In genomic region chr17:15463363-15463762, GRCh38 we compare ENCODE assay signal across 9 cellular contexts. TPM values are rescaled to one million over a fixed set of nuclear protein-coding genes. Genes with fewer than 3 reads are reported as not detected.
DNase-seq lines count a peak whose midpoint lies in the region; ATAC-seq lines count a peak whose summit lies in the region.
"Had no signal": no experiment of that assay in that cellular context is flagged by ENCODE, and none has a peak within 500 bp of the region (broad histone marks: within the 10 kb centered on the region; RNA-seq: fewer than 3 reads in every experiment).

No MANE protein-coding gene starts in this region.

- peak; percentile 72 for DNase-seq in Daoy (ENCODE audit: low read depth)
- DNase-seq in amniotic epithelial cell (ENCODE audit: low read depth), result peak; percentile 66
- DNase-seq in Right ventricle myocardium superior, result no peak
- peak; percentile 37 for DNase-seq in pons (ENCODE audit: low spot score)
- DNase-seq in NCI-H510A treated with DMSO at 0.1 percent for 48 hours (lab: John Stamatoyannopoulos, UW), result no peak
- DNase-seq in stimulated activated CD4-positive, alpha-beta T cell treated with anti-CD3 and anti-CD28 coated beads, Interleukin-4, amount 100 ng/mL, for 24 hours, result no peak
- DNase-seq in activated CD8-positive, alpha-beta memory T cell treated with anti-CD3 and anti-CD28 coated beads for 24 hours, result no peak
- DNase-seq: NCI-H2107 had no signal

- ATAC-seq in Right ventricle myocardium superior (ENCODE audit: poor library complexity), result peak; percentile 85
- no peak for ATAC-seq in HG03378 (IDR thresholded peaks at IDR 0.05; ENCODE audit: unreplicated experiment)

- intact Hi-C loops in Right ventricle myocardium superior (cut with DNase I), result no loop called here

RNA-seq across cellular contexts. Expression of gene CDRT4, which starts 4.1 kb away (rescaled TPM):
- 0.80 and 1.9 TPM in 2 replicates for total RNA-seq in Daoy (2014; rRNA removed; shearing (Covaris generic))
- total RNA-seq in Right ventricle myocardium superior, result 1.9 TPM

Comparison
In these comparisons a context has a peak if more than half of its experiments do, and no peak if none do; other contexts are left out.
1. DNase-seq: peak in Daoy (single experiment), amniotic epithelial cell (single experiment) and pons (single experiment); none in Right ventricle myocardium superior (single experiment), NCI-H510A treated with DMSO at 0.1 percent for 48 hours (single experiment), stimulated activated CD4-positive, alpha-beta T cell treated with anti-CD3 and anti-CD28 coated beads, Interleukin-4, amount 100 ng/mL, for 24 hours (single experiment) and activated CD8-positive, alpha-beta memory T cell treated with anti-CD3 and anti-CD28 coated beads for 24 hours (single experiment).